ENCODE assay signal across 18 cellular contexts in the genomic region with DNA sequence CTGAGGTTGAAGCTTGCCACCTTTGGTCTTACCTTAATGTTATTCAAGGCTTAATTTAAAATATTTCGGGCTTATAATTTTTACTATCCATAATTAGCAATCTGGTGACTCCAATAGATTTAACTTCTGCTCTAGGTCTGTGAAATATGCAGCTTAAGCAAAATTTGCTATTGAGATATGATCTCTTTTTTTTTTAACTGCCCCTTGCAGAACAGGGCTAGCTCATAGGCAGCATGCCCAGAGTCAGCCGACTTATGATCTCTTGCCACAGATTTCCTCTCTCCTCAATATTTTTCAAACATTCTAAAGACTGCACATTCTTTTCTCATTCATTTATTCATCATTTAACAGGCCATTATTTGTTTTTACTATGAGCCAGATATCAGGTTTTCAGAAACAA.
"Had no signal": no experiment of that assay in that cellular context is flagged by ENCODE, and none has a peak within 500 bp of the region (broad histone marks: within the 10 kb centered on the region; RNA-seq: fewer than 3 reads in every experiment).

No MANE protein-coding gene starts in this region.

- H3K4me3 ChIP-seq: colonic mucosa, spleen, tibial artery had no signal

- H3K27ac Mint-ChIP-seq: activated CD4-positive, alpha-beta memory T cell treated with anti-CD3 and anti-CD28 coated beads for 36 hours; activated CD4-positive, alpha-beta T cell treated with anti-CD3 and anti-CD28 coated beads for 36 hours; activated CD8-positive, alpha-beta memory T cell treated with anti-CD3 and anti-CD28 coated beads, Interleukin-2, amount 10 ng/mL, durations not matched to agents 7 days and 5 days; activated naive CD8-positive, alpha-beta T cell treated with anti-CD3 and anti-CD28 coated beads for 36 hours; activated T-helper 17 cell treated with anti-CD3 and anti-CD28 coated beads, Interleukin-2, amount 50 U/mL, for 72 hours; naive thymus-derived CD4-positive, alpha-beta T cell; T-helper 17 cell had no signal

- DNase-seq: activated CD4-positive, alpha-beta memory T cell treated with anti-CD3 and anti-CD28 coated beads for 36 hours; activated CD4-positive, alpha-beta T cell treated with anti-CD3 and anti-CD28 coated beads for 36 hours; activated CD8-positive, alpha-beta memory T cell treated with anti-CD3 and anti-CD28 coated beads, Interleukin-2, amount 10 ng/mL, durations not matched to agents 7 days and 5 days; activated naive CD4-positive, alpha-beta T cell; activated naive CD8-positive, alpha-beta T cell treated with anti-CD3 and anti-CD28 coated beads for 36 hours; activated T-cell treated with anti-CD3 and anti-CD28 coated beads, Interleukin-2, amount 50 U/mL, for 1 hour; caudate nucleus; colonic mucosa; left cardiac atrium; mesenchymal stem cell; naive thymus-derived CD4-positive, alpha-beta T cell; spleen; stimulated activated naive CD4-positive, alpha-beta T cell; T-helper 17 cell; tibial artery had no signal

- H3K27ac ChIP-seq: colonic mucosa, neutrophil, spleen, tibial artery had no signal

- H3K36me3 Mint-ChIP-seq: activated CD4-positive, alpha-beta memory T cell treated with anti-CD3 and anti-CD28 coated beads for 36 hours; activated CD8-positive, alpha-beta memory T cell treated with anti-CD3 and anti-CD28 coated beads, Interleukin-2, amount 10 ng/mL, durations not matched to agents 7 days and 5 days; activated naive CD8-positive, alpha-beta T cell treated with anti-CD3 and anti-CD28 coated beads for 36 hours had no signal

- H3K4me3 Mint-ChIP-seq: activated CD4-positive, alpha-beta memory T cell treated with anti-CD3 and anti-CD28 coated beads for 36 hours; activated CD4-positive, alpha-beta T cell treated with anti-CD3 and anti-CD28 coated beads for 36 hours; activated CD8-positive, alpha-beta memory T cell treated with anti-CD3 and anti-CD28 coated beads, Interleukin-2, amount 10 ng/mL, durations not matched to agents 7 days and 5 days; activated naive CD8-positive, alpha-beta T cell treated with anti-CD3 and anti-CD28 coated beads for 36 hours; activated T-helper 17 cell treated with anti-CD3 and anti-CD28 coated beads, Interleukin-2, amount 50 U/mL, for 72 hours; brain; naive thymus-derived CD4-positive, alpha-beta T cell; T-helper 17 cell had no signal

- H3K9me3 Mint-ChIP-seq: activated CD4-positive, alpha-beta memory T cell treated with anti-CD3 and anti-CD28 coated beads for 36 hours; activated naive CD8-positive, alpha-beta T cell treated with anti-CD3 and anti-CD28 coated beads for 36 hours; activated T-helper 17 cell treated with anti-CD3 and anti-CD28 coated beads, Interleukin-2, amount 50 U/mL, for 72 hours had no signal

- ATAC-seq: activated CD4-positive, alpha-beta T cell treated with anti-CD3 and anti-CD28 coated beads for 36 hours; activated CD8-positive, alpha-beta memory T cell treated with anti-CD3 and anti-CD28 coated beads, Interleukin-2, amount 10 ng/mL, durations not matched to agents 7 days and 5 days; activated T-helper 17 cell treated with anti-CD3 and anti-CD28 coated beads, Interleukin-2, amount 50 U/mL, for 72 hours; left cardiac atrium; naive thymus-derived CD4-positive, alpha-beta T cell; T-helper 17 cell had no signal
